Comparison of ENCODE assay signal across 8 cellular contexts in genomic region chr2:187499941-187500532, GRCh38. TPM values are rescaled to one million over a fixed set of nuclear protein-coding genes. Genes with fewer than 3 reads are reported as not detected.
A peak's percentile ranks its signal among the peaks of the same experiment; 100 is the strongest.
DNase-seq lines count a peak whose midpoint lies in the region; ATAC-seq and TF ChIP-seq lines count a peak whose summit lies in the region.

No MANE protein-coding gene starts in this region.

- H3K4me1 Mint-ChIP-seq in activated T-cell treated with anti-CD3 and anti-CD28 coated beads, Interleukin-2, amount 50 U/mL, for 72 hours (ENCODE audit: low read depth), result peaks cover 6% of the 10 kb centered on the region
- no peaks in the 10 kb centered on the region for H3K4me1 Mint-ChIP-seq in stimulated activated memory B cell treated with anti-CD40 and anti-IgM and Interleukin-4, amounts not matched to agents 10 μg/mL and 1 μg/mL and 100 μg/mL, for 72 hours

- TF ChIP-seq CTCF in GM20000 (IDR thresholded peaks at IDR 0.05; ENCODE audit: extremely low read depth, missing control alignments), result peak; percentile 66

- peaks cover 7% of the 10 kb centered on the region for H3K27me3 Mint-ChIP-seq in activated T-cell treated with anti-CD3 and anti-CD28 coated beads, Interleukin-2, amount 50 U/mL, for 72 hours (ENCODE audit: low read depth)
- no peaks in the 10 kb centered on the region for H3K27me3 Mint-ChIP-seq in stimulated activated memory B cell treated with anti-CD40 and anti-IgM and Interleukin-4, amounts not matched to agents 10 μg/mL and 1 μg/mL and 100 μg/mL, for 72 hours

- DNase-seq in DMS53 (lab: John Stamatoyannopoulos, UW) (peak; percentile 89), GM20000 (ENCODE audit: low spot score) (peak; percentile 26), NCI-H748 (lab: John Stamatoyannopoulos, UW; ENCODE audit: unreplicated experiment) (peak; percentile 79), Right ventricle myocardium superior (peak; percentile 50), sciatic nerve (ENCODE audit: low spot score) (peak; percentile 65)
- DNase-seq in activated T-cell treated with anti-CD3 and anti-CD28 coated beads, Interleukin-2, amount 50 U/mL, for 72 hours, result peak; percentile 49 to 52

- H3K9me3 Mint-ChIP-seq in activated T-cell treated with anti-CD3 and anti-CD28 coated beads, Interleukin-2, amount 50 U/mL, for 72 hours, result no peaks in the 10 kb centered on the region
- H3K9me3 Mint-ChIP-seq in stimulated activated memory B cell treated with anti-CD40 and anti-IgM and Interleukin-4, amounts not matched to agents 10 μg/mL and 1 μg/mL and 100 μg/mL, for 72 hours, result no peaks in the 10 kb centered on the region

- H3K36me3 Mint-ChIP-seq in activated T-cell treated with anti-CD3 and anti-CD28 coated beads, Interleukin-2, amount 50 U/mL, for 72 hours (ENCODE audit: insufficient read depth in 2 of 2), result no peaks in the 10 kb centered on the region
- no peaks in the 10 kb centered on the region for H3K36me3 Mint-ChIP-seq in stimulated activated memory B cell treated with anti-CD40 and anti-IgM and Interleukin-4, amounts not matched to agents 10 μg/mL and 1 μg/mL and 100 μg/mL, for 72 hours

- intact Hi-C loops in Right ventricle myocardium superior (cut with DNase I) (loop anchor here (2.0 to 10.0 kb wide), 2 partner anchors 81 to 1015 kb away; no protein-coding TSS in a partner anchor), sciatic nerve (cut with DNase I) (loop anchor here (5.0 kb wide), 1 partner anchor 82 kb away; no protein-coding TSS in a partner anchor)

- no peak overlapping the region for H3K27ac Mint-ChIP-seq in activated T-cell treated with anti-CD3 and anti-CD28 coated beads, Interleukin-2, amount 50 U/mL, for 72 hours
- H3K27ac Mint-ChIP-seq in stimulated activated memory B cell treated with anti-CD40 and anti-IgM and Interleukin-4, amounts not matched to agents 10 μg/mL and 1 μg/mL and 100 μg/mL, for 72 hours, result no peak overlapping the region

- no peak overlapping the region for H3K4me3 Mint-ChIP-seq in activated T-cell treated with anti-CD3 and anti-CD28 coated beads, Interleukin-2, amount 50 U/mL, for 72 hours
- H3K4me3 Mint-ChIP-seq in stimulated activated memory B cell treated with anti-CD40 and anti-IgM and Interleukin-4, amounts not matched to agents 10 μg/mL and 1 μg/mL and 100 μg/mL, for 72 hours, result no peak overlapping the region

- ATAC-seq in HG03460 (IDR thresholded peaks at IDR 0.05; ENCODE audit: unreplicated experiment) (peak; percentile 84), Right ventricle myocardium superior (ENCODE audit: poor library complexity) (peak; percentile 89), sciatic nerve (peak; percentile 89)
- ATAC-seq in activated T-cell treated with anti-CD3 and anti-CD28 coated beads, Interleukin-2, amount 50 U/mL, for 72 hours (replicated peaks in 1 of 2), result peak; percentile 53 to 68
- ATAC-seq in stimulated activated memory B cell treated with anti-CD40 and anti-IgM and Interleukin-4, amounts not matched to agents 10 μg/mL and 1 μg/mL and 100 μg/mL, for 72 hours, result no peak

RNA-seq across cellular contexts. Expression of gene CALCRL, which starts 52.0 kb away (rescaled TPM):
- total RNA-seq in activated T-cell treated with anti-CD3 and anti-CD28 coated beads, Interleukin-2, amount 50 U/mL, for 72 hours, result 1 to 10 TPM; 2.1 to 3.0 TPM
- total RNA-seq in Right ventricle myocardium superior (27.6 TPM), sciatic nerve (29.3 TPM)

RNA-seq across cellular contexts. Expression of gene TFPI, which starts 54.2 kb away (rescaled TPM):
- under 1 TPM; 0.05 to 0.19 TPM for total RNA-seq in activated T-cell treated with anti-CD3 and anti-CD28 coated beads, Interleukin-2, amount 50 U/mL, for 72 hours
- 24.3 TPM for total RNA-seq in Right ventricle myocardium superior
- total RNA-seq in sciatic nerve, result 106 TPM

Comparison
In these comparisons a context has a peak if more than half of its experiments do, and no peak if none do; other contexts are left out.
1. DNase-seq: peak in every context shown above with its lines; median percentile 89 in DMS53; 79 in NCI-H748; 65 in sciatic nerve; 50 in activated T-cell treated with anti-CD3 and anti-CD28 coated beads, Interleukin-2, amount 50 U/mL, for 72 hours; 50 in Right ventricle myocardium superior; 26 in GM20000.
2. RNA of gene TFPI, which starts 54.2 kb away (total RNA-seq): 106 TPM in sciatic nerve (single experiment) and 24.3 TPM in Right ventricle myocardium superior (single experiment); 0.05 to 0.19 TPM in activated T-cell treated with anti-CD3 and anti-CD28 coated beads, Interleukin-2, amount 50 U/mL, for 72 hours; every median in the first group is over 10 times any median in the second.